10 cellular contexts compared by ENCODE assay signal in the genomic region with DNA sequence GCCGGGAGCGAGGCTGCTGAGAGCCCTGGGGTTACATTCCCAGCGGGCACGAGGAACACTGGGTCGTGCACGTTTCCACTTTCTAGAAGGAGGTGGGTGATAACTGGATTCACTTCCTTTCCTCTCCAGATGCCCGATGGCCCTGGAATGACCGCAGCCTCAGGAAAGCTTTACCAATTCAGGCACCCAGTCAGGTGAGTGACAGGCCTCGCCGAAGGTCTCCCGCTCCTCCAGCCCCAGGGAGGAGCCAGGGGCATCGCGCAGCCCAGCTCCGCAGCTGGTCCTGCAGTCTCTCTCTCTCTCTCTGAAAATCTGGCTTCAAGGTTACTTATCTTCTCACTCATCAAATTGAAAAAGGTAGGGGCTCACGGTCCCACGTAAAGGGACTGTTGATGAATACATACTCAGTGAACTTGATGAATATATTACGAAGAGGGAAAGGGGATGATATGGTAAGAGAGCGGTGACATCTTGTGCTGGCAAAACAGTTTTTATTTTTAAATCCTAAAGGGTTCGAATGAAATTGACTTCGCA. TPM values are rescaled to one million over a fixed set of nuclear protein-coding genes. Genes with fewer than 3 reads are reported as not detected.
DNase-seq lines count a peak whose midpoint lies in the region; ATAC-seq and TF ChIP-seq lines count a peak whose summit lies in the region.
"Had no signal": no experiment of that assay in that cellular context is flagged by ENCODE, and none has a peak within 500 bp of the region (broad histone marks: within the 10 kb centered on the region; RNA-seq: fewer than 3 reads in every experiment).

No MANE protein-coding gene starts in this region.

- 13% methylated on average over 20 of the region's 20 CpGs for WGBS in smooth muscle cell (ENCODE audit: low lambda C conversion rate)

- ATAC-seq in HG02970 (IDR thresholded peaks at IDR 0.05; ENCODE audit: low FRiP score, unreplicated experiment) = no peak

- H3K79me2 ChIP-seq in fibroblast of lung (ENCODE audit: control insufficient read depth, insufficient read depth, low read length) (no peaks in the 10 kb centered on the region), smooth muscle cell (ENCODE audit: low read depth) (no peaks in the 10 kb centered on the region)

- TF ChIP-seq CTCF in fibroblast of lung (conservative IDR thresholded peaks at IDR 0.05 in 1 of 2, IDR thresholded peaks at IDR 0.05 in 1 of 2; ENCODE audit: low read depth in 1 of 2, low read length in 2 of 2) (no peak), smooth muscle cell (IDR thresholded peaks at IDR 0.05; ENCODE audit: borderline replicate concordance, insufficient read depth, poor library complexity, severe bottlenecking) (no peak)

- H3K27ac ChIP-seq in fibroblast of lung (ENCODE audit: insufficient read depth, low read length) (no peak overlapping the region), smooth muscle cell (ENCODE audit: low read depth) (no peak overlapping the region)

- no peaks in the 10 kb centered on the region for H3K9me3 ChIP-seq in fibroblast of lung (ENCODE audit: control insufficient read depth, insufficient read depth, low read depth, low read length)
- no peaks in the 10 kb centered on the region for H3K9me3 ChIP-seq in smooth muscle cell (replicated peaks; ENCODE audit: low read depth)

- H3K4me2 ChIP-seq in fibroblast of lung (ENCODE audit: extremely low read depth, insufficient read depth, low read length) (peak overlapping the region; percentile 81), smooth muscle cell (peak overlapping the region; percentile 87)

- H3K4me3 ChIP-seq in fibroblast of lung (replicated peaks in 1 of 4; ENCODE audit: control extremely low read depth in 1 of 4, insufficient read depth in 1 of 4, low read depth in 3 of 4, low read length in 4 of 4) (peak overlapping the region in 3 of 4 experiments; percentile 34 to 49 (median 44)), smooth muscle cell (peak overlapping the region; percentile 54)

- no peaks in the 10 kb centered on the region for H4K20me1 ChIP-seq in fibroblast of lung (ENCODE audit: control insufficient read depth, extremely low read depth, insufficient read depth, low read length)
- H4K20me1 ChIP-seq in smooth muscle cell (ENCODE audit: low read depth) = no peaks in the 10 kb centered on the region

- H3K9ac ChIP-seq in fibroblast of lung (ENCODE audit: insufficient read depth, low read length) (no peak overlapping the region), smooth muscle cell (ENCODE audit: low read depth) (no peak overlapping the region)

- H3K36me3 ChIP-seq in fibroblast of lung (ENCODE audit: control insufficient read depth, insufficient read depth, low read length) (no peaks in the 10 kb centered on the region), smooth muscle cell (ENCODE audit: low read depth) (no peaks in the 10 kb centered on the region)

- DNase-seq in NCI-H524 (lab: John Stamatoyannopoulos, UW) = peak; percentile 28 to 64
- no peak for DNase-seq in NCI-H524 treated with DMSO at 0.1 percent for 48 hours (lab: John Stamatoyannopoulos, UW)
- peak; percentile 85 for DNase-seq in NCI-H69 (lab: John Stamatoyannopoulos, UW)
- DNase-seq in fibroblast of lung (ENCODE audit: low read depth in 2 of 2) = no peak
- DNase-seq in smooth muscle cell (lab: John Stamatoyannopoulos, UW; ENCODE audit: unreplicated experiment) = no peak
- no peak for DNase-seq in foreskin melanocyte
- DNase-seq in HUDEP-2 (lab: John Stamatoyannopoulos, UW; ENCODE audit: unreplicated experiment in 76 of 76) = no peak

- no peak overlapping the region for H2AFZ ChIP-seq in fibroblast of lung (ENCODE audit: low read length)
- peak overlapping the region; percentile 39 for H2AFZ ChIP-seq in smooth muscle cell (ENCODE audit: low read depth)

- H3K27me3 ChIP-seq in fibroblast of lung (ENCODE audit: control insufficient read depth, insufficient read depth, low read length) (peaks cover 17% of the 10 kb centered on the region), smooth muscle cell (ENCODE audit: low read depth) (peaks cover 81% of the 10 kb centered on the region)

- H3F3A ChIP-seq in smooth muscle cell (ENCODE audit: low read depth) = no peaks in the 10 kb centered on the region

- H3K4me1 ChIP-seq in fibroblast of lung (ENCODE audit: control insufficient read depth, extremely low read depth, insufficient read depth, low read length) (no peaks in the 10 kb centered on the region), smooth muscle cell (ENCODE audit: low read depth) (peaks cover 5% of the 10 kb centered on the region)

RNA-seq across cellular contexts. Expression of a gene that starts 0.9 kb away (rescaled TPM):
- total RNA-seq in fibroblast of lung (0.51 TPM in 1 of 2 replicates, not detected in the other), smooth muscle cell (not detected in 2 replicates)
- polyA plus RNA-seq in fibroblast of lung (not detected in 2 replicates), smooth muscle cell (not detected in 2 replicates)
- 0.28 TPM in 1 of 2 replicates, not detected in the other for polyA plus RNA-seq in fibroblast of lung (2012)
- 1.1 TPM in 1 of 2 replicates, not detected in the other for polyA minus RNA-seq in fibroblast of lung (ENCODE audit: low replicate concordance)
- total RNA-seq: pulmonary artery endothelial cell, RPMI7951 had no signal

RNA-seq across cellular contexts. Expression of a gene that starts 5.5 kb away (rescaled TPM):
- total RNA-seq in fibroblast of lung = 2.3 and 4.3 TPM in 2 replicates
- 9.9 and 10.6 TPM in 2 replicates for polyA plus RNA-seq in fibroblast of lung
- polyA plus RNA-seq in fibroblast of lung (2012) = 8.7 and 8.9 TPM in 2 replicates
- 0.27 and 0.30 TPM in 2 replicates for polyA minus RNA-seq in fibroblast of lung (ENCODE audit: low replicate concordance)
- 5.8 and 17.2 TPM in 2 replicates for total RNA-seq in smooth muscle cell
- 9.5 and 18.5 TPM in 2 replicates for polyA plus RNA-seq in smooth muscle cell

Comparison
In these comparisons a context has a peak if more than half of its experiments do, and no peak if none do; other contexts are left out.
1. DNase-seq: peak in NCI-H524 (2 of 2) and NCI-H69 (single experiment); none in NCI-H524 treated with DMSO at 0.1 percent for 48 hours (single experiment), fibroblast of lung (0 of 2), smooth muscle cell (single experiment), foreskin melanocyte (single experiment) and HUDEP-2 (0 of 76).